Comparison of ENCODE assay signal across 2 cellular contexts in genomic region chr19:44884566-44884965, GRCh38.
TF ChIP-seq lines count a peak whose summit lies in the region.

No MANE protein-coding gene starts in this region.

TF ChIP-seq in A549, 52 proteins besides CTCF, POLR2A, EP300 and RAD21:
- no peak for TF ChIP-seq GATA3 (IDR thresholded peaks at IDR 0.05; ENCODE audit: borderline replicate concordance)
- peak; percentile 75 for TF ChIP-seq ZFP36 (IDR thresholded peaks at IDR 0.05; ENCODE audit: borderline replicate concordance, partially characterized antibody)
- TF ChIP-seq SMC3 (IDR thresholded peaks at IDR 0.05) = no peak
- no peak for TF ChIP-seq KDM5A (IDR thresholded peaks at IDR 0.05)

TF ChIP-seq in H1, 55 proteins besides CTCF, POLR2A, EP300 and RAD21:
- TF ChIP-seq SP2 (IDR thresholded peaks at IDR 0.05; ENCODE audit: low read length) (no peak), TAF1 (IDR thresholded peaks at IDR 0.05; ENCODE audit: low read depth, low read length) (no peak), TAF7 (optimal IDR thresholded peaks at IDR 0.05; ENCODE audit: borderline replicate concordance, low read depth, low read length) (no peak), CEBPB (IDR thresholded peaks at IDR 0.05; ENCODE audit: low read depth, low read length) (no peak), KDM1A (IDR thresholded peaks at IDR 0.05; ENCODE audit: borderline replicate concordance, low read length) (no peak), RNF2 (IDR thresholded peaks at IDR 0.05; ENCODE audit: borderline replicate concordance, low read depth, low read length, missing control alignments, poor library complexity, severe bottlenecking) (no peak), SIRT6 (IDR thresholded peaks at IDR 0.05; ENCODE audit: low read length) (no peak), ATF2 (IDR thresholded peaks at IDR 0.05; ENCODE audit: low read length) (no peak), NANOG (IDR thresholded peaks at IDR 0.05; ENCODE audit: insufficient read depth, low read depth, low read length, poor library complexity, severe bottlenecking) (no peak), SIX5 (IDR thresholded peaks at IDR 0.05; ENCODE audit: low read depth, low read length) (no peak), CHD7 (IDR thresholded peaks at IDR 0.05; ENCODE audit: insufficient replicate concordance, low read length) (no peak), SP1 (IDR thresholded peaks at IDR 0.05; ENCODE audit: low read depth, low read length) (no peak), BACH1 (IDR thresholded peaks at IDR 0.05; ENCODE audit: low read length) (no peak), E2F6 (IDR thresholded peaks at IDR 0.05) (no peak), CBX8 (IDR thresholded peaks at IDR 0.05; ENCODE audit: borderline replicate concordance, low read depth, low read length) (no peak)
